Comparison of ENCODE assay signal across 13 cellular contexts in genomic region chr17:79298801-79299200, GRCh38.
"Had no signal": no experiment of that assay in that cellular context is flagged by ENCODE, and none has a peak within 500 bp of the region (broad histone marks: within the 10 kb centered on the region; RNA-seq: fewer than 3 reads in every experiment).

No MANE protein-coding gene starts in this region.

- DNase-seq: activated CD4-positive, alpha-beta T cell treated with anti-CD3 and anti-CD28 coated beads, Interleukin-2, amount 50 U/mL, for 1 hour; activated CD4-positive, CD25-positive, alpha-beta regulatory T cell treated with anti-CD3 and anti-CD28 coated beads, Interleukin-2, amount 50 U/mL, for 72 hours; activated CD8-positive, alpha-beta memory T cell treated with anti-CD3 and anti-CD28 coated beads for 24 hours; activated CD8-positive, alpha-beta memory T cell treated with anti-CD3 and anti-CD28 coated beads, Interleukin-2, amount 50 U/mL, for 48 hours; activated effector memory CD4-positive, alpha-beta T cell treated with Interleukin-2 at 50 U/mL for 16 hours; activated naive CD4-positive, alpha-beta T cell treated with anti-CD3 and anti-CD28 coated beads, Interleukin-2, amount 10 ng/mL, durations not matched to agents 7 days and 5 days; activated T-cell treated with anti-CD3 and anti-CD28 coated beads, Interleukin-2, amount 50 U/mL, for 48 hours; colonic mucosa; left lung; sigmoid colon; stimulated activated CD4-positive, alpha-beta T cell treated with anti-CD3 and anti-CD28 coated beads, Interleukin-4, amount 100 ng/mL, for 24 hours; testis; upper lobe of left lung had no signal
